ENCODE assay signal across 1 cellular context in the genomic region with DNA sequence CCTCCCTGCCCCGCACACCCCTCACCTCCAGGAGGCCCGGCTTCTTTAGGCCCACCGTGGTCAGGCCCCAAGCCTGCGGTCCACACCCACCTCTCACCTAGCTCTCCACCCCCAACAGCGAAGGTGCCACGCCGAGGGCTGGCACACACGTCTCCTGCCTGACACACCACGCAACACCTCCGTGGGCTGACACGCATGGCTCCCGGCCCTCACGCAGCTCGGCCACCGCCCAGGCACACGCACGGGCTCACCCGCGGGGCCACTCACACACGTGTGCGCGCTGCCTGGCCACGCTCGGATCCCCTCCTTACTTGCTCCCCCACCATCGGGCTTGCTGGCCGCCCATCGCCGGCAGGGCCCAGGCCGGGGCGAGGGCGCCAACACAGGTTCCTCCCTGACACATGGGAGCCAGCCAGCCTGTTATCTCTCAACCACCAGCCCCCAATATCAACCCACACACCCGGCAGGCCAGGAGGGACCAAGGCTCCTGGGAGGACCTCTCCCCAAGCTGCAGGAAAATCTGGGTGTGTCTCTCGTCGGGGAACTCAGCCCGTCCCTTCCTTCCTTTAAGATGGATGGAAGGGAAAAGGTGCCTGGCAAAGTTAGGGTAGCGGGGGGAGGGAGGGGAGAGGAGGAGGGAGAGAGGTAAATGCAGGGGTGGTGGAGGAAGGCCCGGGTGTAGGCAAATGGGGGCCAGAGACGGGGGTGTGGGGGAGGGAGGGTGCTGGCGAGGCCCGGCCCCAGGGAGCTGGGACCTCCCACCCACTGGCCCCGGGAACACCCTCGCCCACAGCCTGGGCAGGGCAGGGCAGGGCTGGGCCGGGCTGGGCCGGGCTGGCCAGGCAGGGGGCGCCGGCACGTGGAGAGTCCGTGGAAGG.
TF ChIP-seq lines count a peak whose summit lies in the region.

No MANE protein-coding gene starts in this region.

TF ChIP-seq in A549, 52 proteins besides CTCF, POLR2A, EP300 and RAD21 (continued from another document):
- no peak for TF ChIP-seq FOSL2 (IDR thresholded peaks at IDR 0.05)
- TF ChIP-seq FOSL2 (CRISPR knock-in tag; IDR thresholded peaks at IDR 0.05), result no peak
- no peak for TF ChIP-seq POLR2AphosphoS2 (conservative IDR thresholded peaks at IDR 0.05; ENCODE audit: low read length)
